In genomic region chr22:45413368-45414211, GRCh38 we compare ENCODE assay signal across 1 cellular context.
TF ChIP-seq lines count a peak whose summit lies in the region.

A gene with protein sequence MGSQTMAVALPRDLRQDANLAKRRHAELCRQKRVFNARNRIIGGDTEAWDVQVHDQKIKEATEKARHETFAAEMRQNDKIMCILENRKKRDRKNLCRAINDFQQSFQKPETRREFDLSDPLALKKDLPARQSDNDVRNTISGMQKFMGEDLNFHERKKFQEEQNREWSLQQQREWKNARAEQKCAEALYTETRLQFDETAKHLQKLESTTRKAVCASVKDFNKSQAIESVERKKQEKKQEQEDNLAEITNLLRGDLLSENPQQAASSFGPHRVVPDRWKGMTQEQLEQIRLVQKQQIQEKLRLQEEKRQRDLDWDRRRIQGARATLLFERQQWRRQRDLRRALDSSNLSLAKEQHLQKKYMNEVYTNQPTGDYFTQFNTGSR (plus strand): TSS chr22:45413693. CDS start chr22:45413887, 194 bp downstream.
A gene with protein sequence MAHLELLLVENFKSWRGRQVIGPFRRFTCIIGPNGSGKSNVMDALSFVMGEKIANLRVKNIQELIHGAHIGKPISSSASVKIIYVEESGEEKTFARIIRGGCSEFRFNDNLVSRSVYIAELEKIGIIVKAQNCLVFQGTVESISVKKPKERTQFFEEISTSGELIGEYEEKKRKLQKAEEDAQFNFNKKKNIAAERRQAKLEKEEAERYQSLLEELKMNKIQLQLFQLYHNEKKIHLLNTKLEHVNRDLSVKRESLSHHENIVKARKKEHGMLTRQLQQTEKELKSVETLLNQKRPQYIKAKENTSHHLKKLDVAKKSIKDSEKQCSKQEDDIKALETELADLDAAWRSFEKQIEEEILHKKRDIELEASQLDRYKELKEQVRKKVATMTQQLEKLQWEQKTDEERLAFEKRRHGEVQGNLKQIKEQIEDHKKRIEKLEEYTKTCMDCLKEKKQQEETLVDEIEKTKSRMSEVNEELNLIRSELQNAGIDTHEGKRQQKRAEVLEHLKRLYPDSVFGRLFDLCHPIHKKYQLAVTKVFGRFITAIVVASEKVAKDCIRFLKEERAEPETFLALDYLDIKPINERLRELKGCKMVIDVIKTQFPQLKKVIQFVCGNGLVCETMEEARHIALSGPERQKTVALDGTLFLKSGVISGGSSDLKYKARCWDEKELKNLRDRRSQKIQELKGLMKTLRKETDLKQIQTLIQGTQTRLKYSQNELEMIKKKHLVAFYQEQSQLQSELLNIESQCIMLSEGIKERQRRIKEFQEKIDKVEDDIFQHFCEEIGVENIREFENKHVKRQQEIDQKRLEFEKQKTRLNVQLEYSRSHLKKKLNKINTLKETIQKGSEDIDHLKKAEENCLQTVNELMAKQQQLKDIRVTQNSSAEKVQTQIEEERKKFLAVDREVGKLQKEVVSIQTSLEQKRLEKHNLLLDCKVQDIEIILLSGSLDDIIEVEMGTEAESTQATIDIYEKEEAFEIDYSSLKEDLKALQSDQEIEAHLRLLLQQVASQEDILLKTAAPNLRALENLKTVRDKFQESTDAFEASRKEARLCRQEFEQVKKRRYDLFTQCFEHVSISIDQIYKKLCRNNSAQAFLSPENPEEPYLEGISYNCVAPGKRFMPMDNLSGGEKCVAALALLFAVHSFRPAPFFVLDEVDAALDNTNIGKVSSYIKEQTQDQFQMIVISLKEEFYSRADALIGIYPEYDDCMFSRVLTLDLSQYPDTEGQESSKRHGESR (minus strand): TSS chr22:45413599. CDS start chr22:45413567, 32 bp downstream.

TF ChIP-seq in A549, 52 proteins besides CTCF, POLR2A, EP300 and RAD21 (continued from another document):
- TF ChIP-seq ZNF302 (CRISPR knock-in tag; IDR thresholded peaks at IDR 0.05) (no peak), CBX8 (IDR thresholded peaks at IDR 0.05) (no peak), FOSL2 (IDR thresholded peaks at IDR 0.05) (no peak), FOSL2 (CRISPR knock-in tag; IDR thresholded peaks at IDR 0.05) (no peak), EHF (CRISPR knock-in tag; IDR thresholded peaks at IDR 0.05) (no peak; the same call in 1 of the 2 replicates), JUNB (IDR thresholded peaks at IDR 0.05) (no peak), JUN (IDR thresholded peaks at IDR 0.05) (peak in 1 of 2 experiments; percentile 48; a peak in 1 of 5 replicates), HOXB13 (CRISPR knock-in tag; IDR thresholded peaks at IDR 0.05; ENCODE audit: low read depth) (peak; percentile 52)
- TF ChIP-seq, protein P1, sequence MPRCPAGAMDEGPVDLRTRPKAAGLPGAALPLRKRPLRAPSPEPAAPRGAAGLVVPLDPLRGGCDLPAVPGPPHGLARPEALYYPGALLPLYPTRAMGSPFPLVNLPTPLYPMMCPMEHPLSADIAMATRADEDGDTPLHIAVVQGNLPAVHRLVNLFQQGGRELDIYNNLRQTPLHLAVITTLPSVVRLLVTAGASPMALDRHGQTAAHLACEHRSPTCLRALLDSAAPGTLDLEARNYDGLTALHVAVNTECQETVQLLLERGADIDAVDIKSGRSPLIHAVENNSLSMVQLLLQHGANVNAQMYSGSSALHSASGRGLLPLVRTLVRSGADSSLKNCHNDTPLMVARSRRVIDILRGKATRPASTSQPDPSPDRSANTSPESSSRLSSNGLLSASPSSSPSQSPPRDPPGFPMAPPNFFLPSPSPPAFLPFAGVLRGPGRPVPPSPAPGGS (IDR thresholded peaks at IDR 0.05), result no peak
